Comparison of ENCODE assay signal across 1 cellular context in genomic region chr16:89561195-89562026, GRCh38.
A peak's percentile ranks its signal among the peaks of the same experiment; 100 is the strongest.
TF ChIP-seq lines count a peak whose summit lies in the region.

No MANE protein-coding gene starts in this region.

TF ChIP-seq in HepG2, 621 proteins besides CTCF, POLR2A, EP300 and RAD21 (continued from another document):
- TF ChIP-seq SNAI1 (CRISPR knock-in tag; IDR thresholded peaks at IDR 0.05; ENCODE audit: borderline replicate concordance) (0 out of 2 replicates have a peak, but pooled peaks have one; percentile 13), EEA1 (CRISPR knock-in tag; IDR thresholded peaks at IDR 0.05; ENCODE audit: borderline replicate concordance) (no peak), REST (IDR thresholded peaks at IDR 0.05; ENCODE audit: borderline replicate concordance in 1 of 2, low read depth in 1 of 2, low read length in 2 of 2) (no peak), ZKSCAN1 (IDR thresholded peaks at IDR 0.05; ENCODE audit: low read length) (no peak), MAX (IDR thresholded peaks at IDR 0.05) (no peak), HNRNPUL1 (IDR thresholded peaks at IDR 0.05; ENCODE audit: low read depth, low read length) (no peak), SRF (IDR thresholded peaks at IDR 0.05; ENCODE audit: low read depth, low read length) (no peak), ZIK1 (CRISPR knock-in tag; IDR thresholded peaks at IDR 0.05; ENCODE audit: borderline replicate concordance, low read depth) (no peak), STAG1 (CRISPR knock-in tag; IDR thresholded peaks at IDR 0.05) (no peak), SMARCE1 (IDR thresholded peaks at IDR 0.05; ENCODE audit: borderline replicate concordance) (no peak), LCORL (IDR thresholded peaks at IDR 0.05) (no peak), LCORL (CRISPR knock-in tag; IDR thresholded peaks at IDR 0.05) (0 out of 2 replicates have a peak, but pooled peaks have one; percentile 46), ZSCAN20 (CRISPR knock-in tag; IDR thresholded peaks at IDR 0.05; ENCODE audit: borderline replicate concordance) (no peak)
- TF ChIP-seq, protein P1, sequence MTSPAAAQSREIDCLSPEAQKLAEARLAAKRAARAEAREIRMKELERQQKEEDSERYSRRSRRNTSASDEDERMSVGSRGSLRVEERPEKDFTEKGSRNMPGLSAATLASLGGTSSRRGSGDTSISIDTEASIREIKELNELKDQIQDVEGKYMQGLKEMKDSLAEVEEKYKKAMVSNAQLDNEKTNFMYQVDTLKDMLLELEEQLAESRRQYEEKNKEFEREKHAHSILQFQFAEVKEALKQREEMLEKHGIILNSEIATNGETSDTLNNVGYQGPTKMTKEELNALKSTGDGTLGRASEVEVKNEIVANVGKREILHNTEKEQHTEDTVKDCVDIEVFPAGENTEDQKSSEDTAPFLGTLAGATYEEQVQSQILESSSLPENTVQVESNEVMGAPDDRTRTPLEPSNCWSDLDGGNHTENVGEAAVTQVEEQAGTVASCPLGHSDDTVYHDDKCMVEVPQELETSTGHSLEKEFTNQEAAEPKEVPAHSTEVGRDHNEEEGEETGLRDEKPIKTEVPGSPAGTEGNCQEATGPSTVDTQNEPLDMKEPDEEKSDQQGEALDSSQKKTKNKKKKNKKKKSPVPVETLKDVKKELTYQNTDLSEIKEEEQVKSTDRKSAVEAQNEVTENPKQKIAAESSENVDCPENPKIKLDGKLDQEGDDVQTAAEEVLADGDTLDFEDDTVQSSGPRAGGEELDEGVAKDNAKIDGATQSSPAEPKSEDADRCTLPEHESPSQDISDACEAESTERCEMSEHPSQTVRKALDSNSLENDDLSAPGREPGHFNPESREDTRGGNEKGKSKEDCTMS (CRISPR knock-in tag; conservative IDR thresholded peaks at IDR 0.05) = no peak
- TF ChIP-seq, protein P2, sequence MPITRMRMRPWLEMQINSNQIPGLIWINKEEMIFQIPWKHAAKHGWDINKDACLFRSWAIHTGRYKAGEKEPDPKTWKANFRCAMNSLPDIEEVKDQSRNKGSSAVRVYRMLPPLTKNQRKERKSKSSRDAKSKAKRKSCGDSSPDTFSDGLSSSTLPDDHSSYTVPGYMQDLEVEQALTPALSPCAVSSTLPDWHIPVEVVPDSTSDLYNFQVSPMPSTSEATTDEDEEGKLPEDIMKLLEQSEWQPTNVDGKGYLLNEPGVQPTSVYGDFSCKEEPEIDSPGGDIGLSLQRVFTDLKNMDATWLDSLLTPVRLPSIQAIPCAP (CRISPR knock-in tag; IDR thresholded peaks at IDR 0.05; ENCODE audit: low read depth) = no peak
- TF ChIP-seq, protein P3, sequence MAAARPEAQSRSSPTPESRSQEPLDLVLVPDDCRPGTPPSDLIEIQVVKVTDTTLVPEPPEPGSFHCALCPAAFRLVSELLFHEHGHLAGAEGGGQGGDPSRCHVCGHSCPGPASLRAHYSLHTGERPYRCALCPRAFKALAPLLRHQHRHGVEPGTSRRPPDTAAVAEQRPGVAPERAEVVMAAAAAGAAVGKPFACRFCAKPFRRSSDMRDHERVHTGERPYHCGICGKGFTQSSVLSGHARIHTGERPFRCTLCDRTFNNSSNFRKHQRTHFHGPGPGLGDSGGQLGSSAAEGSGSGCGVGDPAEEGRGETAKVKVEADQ (CRISPR knock-in tag; IDR thresholded peaks at IDR 0.05; ENCODE audit: borderline replicate concordance) = no peak
